ENCODE assay signal across 27 cellular contexts in genomic region chr14:28758253-28758915, GRCh38. TPM values are rescaled to one million over a fixed set of nuclear protein-coding genes. Genes with fewer than 3 reads are reported as not detected.
DNase-seq lines count a peak whose midpoint lies in the region; ATAC-seq and TF ChIP-seq lines count a peak whose summit lies in the region.
"Had no signal": no experiment of that assay in that cellular context is flagged by ENCODE, and none has a peak within 500 bp of the region (broad histone marks: within the 10 kb centered on the region; RNA-seq: fewer than 3 reads in every experiment).

No MANE protein-coding gene starts in this region.

- H3K79me1 ChIP-seq in H9 (ENCODE audit: insufficient read depth, low read depth, low read length, poor library complexity, severe bottlenecking) = no peaks in the 10 kb centered on the region

- H3K9me3 ChIP-seq in MG63 (no peaks in the 10 kb centered on the region), H9 (ENCODE audit: control insufficient read depth, low read depth, low read length) (no peaks in the 10 kb centered on the region)
- H3K9me3 ChIP-seq: adrenal gland, heart left ventricle, left lung had no signal

- H3K9me3 Mint-ChIP-seq in GM23338 (peaks cover 2% of the 10 kb centered on the region; the same call in 2 of the 3 replicates), glutamatergic neuron (ENCODE audit: unreplicated experiment) (peaks cover 24% of the 10 kb centered on the region), H9 (peaks cover 5% of the 10 kb centered on the region in 2 experiments; a peak in 4 of 5 replicates)

- no peak overlapping the region for H3K18ac ChIP-seq in H9 (ENCODE audit: insufficient read length, low read depth, low read length)

- DNase-seq in GM23338 (ENCODE audit: low spot score) = no peak
- no peak for DNase-seq in glutamatergic neuron
- peak; percentile 65 for DNase-seq in superior temporal gyrus (ENCODE audit: extremely low spot score)
- no peak for DNase-seq in MG63
- DNase-seq in mucosa of gallbladder (ENCODE audit: low spot score) = no peak
- no peak for DNase-seq in H9
- DNase-seq: activated T-cell treated with anti-CD3 and anti-CD28 coated beads, Interleukin-2, amount 50 U/mL, for 24 hours; adrenal gland; CD4-positive, CD25-positive, alpha-beta regulatory T cell; heart left ventricle; naive thymus-derived CD4-positive, alpha-beta T cell; NCI-H2107; OCI-M1; stimulated activated CD4-positive, alpha-beta T cell treated with anti-CD3 and anti-CD28 coated beads, Interleukin-12 subunit alpha, Interleukin-12 subunit beta, amount 100 ng/mL, for 4 hours; stimulated activated CD4-positive, alpha-beta T cell treated with anti-CD3 and anti-CD28 coated beads, Interleukin-4, amount 100 ng/mL, for 24 hours; stimulated activated naive CD4-positive, alpha-beta T cell had no signal

- H3T11ph ChIP-seq in H9 (ENCODE audit: low read length) = no peak overlapping the region

- no peak overlapping the region for H2BK12ac ChIP-seq in H9 (ENCODE audit: insufficient read length, low read depth, low read length)

- no peak overlapping the region for H2BK5ac ChIP-seq in H9 (ENCODE audit: insufficient read length, low read length)

- H3K36me3 ChIP-seq in GM23338 (ENCODE audit: insufficient read depth) (no peaks in the 10 kb centered on the region), MG63 (no peaks in the 10 kb centered on the region)
- H3K36me3 ChIP-seq: adrenal gland, cardiac muscle cell, heart left ventricle, left lung had no signal

- no peak for TF ChIP-seq CTCF in GM23338 (conservative IDR thresholded peaks at IDR 0.05; ENCODE audit: low read depth in 2 of 2)
- TF ChIP-seq CTCF in glutamatergic neuron (IDR thresholded peaks at IDR 0.05; ENCODE audit: partially characterized antibody, unreplicated experiment) = no peak
- TF ChIP-seq CTCF in H9 (conservative IDR thresholded peaks at IDR 0.05) = no peak

- no peak overlapping the region for H4K91ac ChIP-seq in H9 (ENCODE audit: insufficient read length, low read depth, low read length)

- H3K4me1 Mint-ChIP-seq in GM23338 = peaks cover 61% of the 10 kb centered on the region
- peaks cover 4% of the 10 kb centered on the region for H3K4me1 Mint-ChIP-seq in glutamatergic neuron (ENCODE audit: low read depth, unreplicated experiment)
- H3K4me1 Mint-ChIP-seq in H9 = peaks cover 16 to 58% of the 10 kb centered on the region in 2 experiments
- H3K4me1 Mint-ChIP-seq: CD4-positive, CD25-positive, alpha-beta regulatory T cell had no signal

- peaks cover 11% of the 10 kb centered on the region for H3F3A ChIP-seq in GM23338 (replicated peaks; ENCODE audit: low read depth)

- H3K4me2 ChIP-seq in GM23338 (peak overlapping the region; percentile 71), H9 (ENCODE audit: insufficient read depth, insufficient read length, low read length) (no peak overlapping the region)

- H3K27me3 ChIP-seq in GM23338 (ENCODE audit: insufficient read depth) = peaks cover 94% of the 10 kb centered on the region
- no peaks in the 10 kb centered on the region for H3K27me3 ChIP-seq in MG63
- peaks cover 83% of the 10 kb centered on the region for H3K27me3 ChIP-seq in H9 (ENCODE audit: insufficient read depth, low read length)

- no peaks in the 10 kb centered on the region for H3K79me2 ChIP-seq in GM23338 (replicated peaks; ENCODE audit: insufficient read depth)
- no peaks in the 10 kb centered on the region for H3K79me2 ChIP-seq in H9 (ENCODE audit: insufficient read depth, low read length)

- no peak overlapping the region for H2AK5ac ChIP-seq in H9 (ENCODE audit: insufficient read length, low read length)

- no peak overlapping the region for H4K8ac ChIP-seq in H9 (replicated peaks; ENCODE audit: insufficient read length, low read depth, low read length)

- no peak overlapping the region for H2BK120ac ChIP-seq in H9 (ENCODE audit: low read depth, low read length, poor library complexity, severe bottlenecking)

- H3K4me1 ChIP-seq in GM23338 (ENCODE audit: insufficient read depth) (peaks cover 75% of the 10 kb centered on the region), H9 (ENCODE audit: insufficient read depth, low read length) (peaks cover 5% of the 10 kb centered on the region; the same call in 1 of the 2 replicates)
- H3K4me1 ChIP-seq: adrenal gland, left lung had no signal

- no peak overlapping the region for H3K9ac ChIP-seq in H9 (ENCODE audit: extremely low read depth, insufficient read length, low read length)

- H3K4ac ChIP-seq in H9 (ENCODE audit: low read depth, low read length) = no peak overlapping the region

- no peak overlapping the region for H3K23ac ChIP-seq in H9 (ENCODE audit: insufficient read length, low read depth, low read length)

- no peak overlapping the region for H3K14ac ChIP-seq in H9 (ENCODE audit: insufficient read depth, low read length)

- H2BK15ac ChIP-seq in H9 (ENCODE audit: low read depth, low read length) = no peak overlapping the region

- no peak overlapping the region for H3K27ac Mint-ChIP-seq in GM23338
- H3K27ac Mint-ChIP-seq in glutamatergic neuron (ENCODE audit: unreplicated experiment) = no peak overlapping the region
- H3K27ac Mint-ChIP-seq in H9 = no peak overlapping the region
- H3K27ac Mint-ChIP-seq: activated T-cell treated with anti-CD3 and anti-CD28 coated beads, Interleukin-2, amount 50 U/mL, for 24 hours; naive thymus-derived CD4-positive, alpha-beta T cell had no signal

- H3K36me3 Mint-ChIP-seq in GM23338 (ENCODE audit: low read depth) (no peaks in the 10 kb centered on the region), glutamatergic neuron (ENCODE audit: unreplicated experiment) (no peaks in the 10 kb centered on the region), H9 (ENCODE audit: insufficient read depth in 1 of 3, low read depth in 3 of 3) (no peaks in the 10 kb centered on the region)
- H3K36me3 Mint-ChIP-seq: CD4-positive, CD25-positive, alpha-beta regulatory T cell had no signal

- H4K20me1 ChIP-seq in GM23338 (replicated peaks; ENCODE audit: insufficient read depth) (peaks cover 50% of the 10 kb centered on the region), H9 (ENCODE audit: control insufficient read depth, insufficient read depth, insufficient read length) (no peaks in the 10 kb centered on the region)

- peak overlapping the region; percentile 51 for H3K4me3 Mint-ChIP-seq in GM23338
- H3K4me3 Mint-ChIP-seq in glutamatergic neuron (ENCODE audit: unreplicated experiment) = peak overlapping the region; percentile 60
- peak overlapping the region in 1 of 2 experiments; percentile 49; a peak in 3 of 5 replicates for H3K4me3 Mint-ChIP-seq in H9
- H3K4me3 Mint-ChIP-seq: activated T-cell treated with anti-CD3 and anti-CD28 coated beads, Interleukin-2, amount 50 U/mL, for 24 hours; CD4-positive, CD25-positive, alpha-beta regulatory T cell had no signal

- H2AFZ ChIP-seq in GM23338 = no peak overlapping the region
- H2AFZ ChIP-seq in H9 (ENCODE audit: low read length) = no peak overlapping the region

- WGBS in H9 (ENCODE audit: extremely low coverage, insufficient read length, low lambda C conversion rate) = no CpG with 5 or more reads among the region's 13 CpGs

- H4K5ac ChIP-seq in H9 (ENCODE audit: insufficient read length, low read depth, low read length) = no peak overlapping the region

- H3K27ac ChIP-seq in GM23338 (ENCODE audit: low read depth) = no peak overlapping the region
- H3K27ac ChIP-seq in angular gyrus (ENCODE audit: low read depth, low read length) = peak overlapping the region; percentile 74
- H3K27ac ChIP-seq in H9 (ENCODE audit: insufficient read length, low read depth, low read length) = no peak overlapping the region
- H3K27ac ChIP-seq: adrenal gland, cardiac muscle cell, heart left ventricle, left lung had no signal

- H3K9me2 ChIP-seq in GM23338 (ENCODE audit: insufficient read depth) = no peaks in the 10 kb centered on the region

- H3K4me3 ChIP-seq in GM23338 (0 out of 2 replicates have a peak overlapping the region, but pooled peaks have one; percentile 42), MG63 (no peak overlapping the region)
- H3K4me3 ChIP-seq: adrenal gland, K562, left lung had no signal

- H2BK20ac ChIP-seq in H9 (ENCODE audit: low read depth, low read length, poor library complexity, severe bottlenecking) = no peak overlapping the region

- H3K27me3 Mint-ChIP-seq in GM23338 (ENCODE audit: insufficient read depth, low read depth, poor library complexity) (peaks cover 94% of the 10 kb centered on the region), glutamatergic neuron (ENCODE audit: unreplicated experiment) (peaks cover 63% of the 10 kb centered on the region), H9 (ENCODE audit: low read depth) (peaks cover 94% of the 10 kb centered on the region)

- no peak overlapping the region for H3K56ac ChIP-seq in H9 (ENCODE audit: insufficient read length, low read depth, low read length)

- H3K23me2 ChIP-seq in H9 (ENCODE audit: insufficient read length, low read depth, low read length, poor library complexity, severe bottlenecking) = peaks cover 4% of the 10 kb centered on the region

- ATAC-seq in GM23338 = no peak
- ATAC-seq: activated CD4-positive, CD25-positive, alpha-beta regulatory T cell treated with anti-CD3 and anti-CD28 coated beads, Interleukin-2, amount 50 U/mL, for 24 hours; heart left ventricle; K562; left lung; naive thymus-derived CD4-positive, alpha-beta T cell; SK-N-SH treated with all-trans-retinoic acid at 6 μM for 48 hours had no signal

TF ChIP-seq in GM23338, 12 proteins besides CTCF, POLR2A, EP300 and RAD21 (continues in another document):
- TF ChIP-seq ZNF114 (CRISPR knock-in tag; IDR thresholded peaks at IDR 0.05) = no peak
- TF ChIP-seq CREB1 (CRISPR knock-in tag; IDR thresholded peaks at IDR 0.05; ENCODE audit: low read depth) = no peak

RNA-seq across cellular contexts. Expression of gene FOXG1, which starts 8.2 kb away (rescaled TPM):
- 0.10 and 0.12 TPM in 2 replicates for total RNA-seq in GM23338 (2014; rRNA removed; shearing (Covaris generic))
- polyA plus RNA-seq in GM23338 (2016; fragmentation: Nextera tagmentation; extraction: Ambion mirVana) = 0.05 and 0.07 TPM in 2 replicates
- total RNA-seq in glutamatergic neuron (ENCODE audit: unreplicated experiment) = not detected
- 0.03 and 0.67 TPM in 2 replicates for total RNA-seq in MG63 (2014; rRNA removed; shearing (Covaris generic); ENCODE audit: low replicate concordance)
- total RNA-seq in mucosa of gallbladder = not detected
- 0.07 and 0.11 TPM in 2 replicates for total RNA-seq in H9 (2021)
- total RNA-seq: activated CD8-positive, alpha-beta memory T cell treated with anti-CD3 and anti-CD28 coated beads for 36 hours; cardiac muscle cell; CD4-positive, CD25-positive, alpha-beta regulatory T cell; dermis microvascular lymphatic vessel endothelial cell; heart left ventricle; left lung; MCF 10A; mesenteric fat pad; naive thymus-derived CD4-positive, alpha-beta T cell; omental fat pad had no signal
- polyA plus RNA-seq: CD4-positive, CD25-positive, alpha-beta regulatory T cell; heart left ventricle; naive thymus-derived CD4-positive, alpha-beta T cell had no signal
